In the genomic region with DNA sequence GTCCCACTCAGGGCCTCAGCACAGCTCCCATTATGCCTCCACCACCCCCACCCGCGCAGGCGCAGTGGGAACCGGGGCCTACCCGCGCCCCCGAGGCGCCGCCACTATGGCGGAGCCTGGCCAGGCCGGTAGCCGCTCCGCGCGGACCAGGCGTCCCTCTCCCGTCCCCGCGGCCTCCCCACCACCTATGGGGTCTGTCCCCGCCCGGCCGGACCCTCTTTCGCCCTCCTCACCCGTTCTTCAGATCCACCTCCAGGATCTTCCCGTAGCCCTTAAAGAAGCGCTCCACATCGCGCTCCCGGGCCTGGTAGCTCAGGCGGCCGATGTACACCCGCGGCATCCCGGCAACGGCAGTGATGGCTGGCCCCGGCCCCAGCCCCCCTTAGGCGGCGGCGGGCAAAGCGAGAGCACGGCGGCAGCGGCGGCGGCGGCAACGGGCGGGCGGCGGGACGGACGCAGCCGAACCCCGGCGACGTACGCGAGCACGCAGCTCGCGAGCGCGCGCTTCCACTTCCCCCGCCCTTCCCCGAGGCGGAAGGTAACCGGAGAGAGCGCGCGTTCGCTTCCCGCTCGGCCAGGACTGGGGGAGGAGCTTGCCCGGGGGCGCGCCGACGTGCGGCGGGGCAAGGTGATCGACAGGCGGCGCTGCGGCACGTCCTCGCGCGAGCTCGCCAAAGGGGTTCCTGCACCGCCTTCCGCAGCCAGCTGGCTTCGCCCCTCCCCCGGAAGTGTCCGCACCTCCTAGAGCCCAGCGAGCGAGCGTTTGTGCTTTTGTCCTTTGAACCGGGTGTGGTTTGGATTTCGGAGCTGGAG, we compare ENCODE assay signal across 8 cellular contexts.
DNase-seq lines count a peak whose midpoint lies in the region; ATAC-seq lines count a peak whose summit lies in the region.

A gene (minus strand): TSS at position 488 of the 813 bp plus-strand sequence. CDS start 148 bp downstream, at position 340.

- ATAC-seq in GM19043 (IDR thresholded peaks at IDR 0.05; ENCODE audit: low read depth, unreplicated experiment) (peak; percentile 81), HG03378 (IDR thresholded peaks at IDR 0.05; ENCODE audit: unreplicated experiment) (peak; percentile 75)
- ATAC-seq in activated CD4-positive, CD25-positive, alpha-beta regulatory T cell treated with anti-CD3 and anti-CD28 coated beads, Interleukin-2, amount 50 U/mL, for 24 hours: peak; percentile 87 to 89

- DNase-seq in Ammon's horn (ENCODE audit: low spot score) (peak; percentile 98), NCI-H446 treated with DMSO at 0.1 percent for 48 hours (lab: John Stamatoyannopoulos, UW) (peak; percentile 98), cerebellar cortex (ENCODE audit: low spot score) (peak; percentile 98), iris pigment epithelial cell (ENCODE audit: low read depth) (peak; percentile 99)
- DNase-seq in stimulated activated CD4-positive, alpha-beta T cell treated with anti-CD3 and anti-CD28 coated beads, Interleukin-12 subunit alpha, Interleukin-12 subunit beta, amount 100 ng/mL, for 4 hours: peak; percentile 99

Comparison
In these comparisons a context has a peak if more than half of its experiments do, and no peak if none do; other contexts are left out.
1. Peak in every context shown above with its lines: DNase-seq and ATAC-seq.